26 cellular contexts compared by ENCODE assay signal in the genomic region with DNA sequence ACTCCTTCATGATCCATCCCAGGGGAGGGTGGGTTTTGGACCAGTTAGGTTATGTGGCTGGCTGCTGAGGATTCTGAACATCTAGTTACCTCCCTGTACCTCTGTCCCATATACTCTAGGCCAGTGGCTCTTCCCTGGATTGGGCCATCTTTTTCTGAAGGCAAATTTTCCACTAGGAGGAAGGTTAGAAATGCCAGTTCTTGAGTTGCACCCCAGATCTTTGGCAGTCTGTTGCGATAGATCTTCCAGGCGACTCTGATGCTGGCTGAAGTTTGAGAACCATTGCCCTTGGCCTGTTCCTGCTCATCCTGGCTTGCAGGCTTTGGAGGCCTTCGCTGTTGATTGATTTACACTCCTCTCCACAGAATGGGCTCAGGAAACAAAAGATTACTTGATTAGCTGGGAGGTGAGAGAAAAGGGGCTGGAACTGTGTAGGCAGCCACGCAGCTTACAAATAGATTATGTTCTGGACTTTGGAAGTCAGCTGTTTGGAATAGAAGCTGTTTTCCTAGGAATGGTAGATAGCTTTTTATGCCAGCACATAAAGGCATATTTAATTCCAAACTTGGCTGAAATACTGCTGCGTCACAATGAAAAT.
"Had no signal": no experiment of that assay in that cellular context is flagged by ENCODE, and none has a peak within 500 bp of the region (broad histone marks: within the 10 kb centered on the region; RNA-seq: fewer than 3 reads in every experiment).

No MANE protein-coding gene starts in this region.

- H3K27ac ChIP-seq: body of pancreas, colonic mucosa, dorsolateral prefrontal cortex, left lung, lower lobe of right lung, thyroid gland, upper lobe of right lung had no signal

- ATAC-seq: activated CD4-positive, alpha-beta T cell treated with anti-CD3 and anti-CD28 coated beads for 36 hours; activated naive CD8-positive, alpha-beta T cell treated with anti-CD3 and anti-CD28 coated beads, Interleukin-2, amount 50 U/mL, for 24 hours; body of pancreas; left lung; lower lobe of right lung; natural killer cell treated with Interleukin-12 subunit alpha and Interleukin-12 subunit beta and Interleukin-15 and Interleukin-18, amount 100 ng/mL, for 72 hours; stimulated activated naive CD8-positive, alpha-beta T cell treated with anti-CD3 and anti-CD28 coated beads, Interleukin-15, Interleukin-2, amounts not matched to agents 100 U/mL and 50 U/mL, for 24 hours; upper lobe of right lung had no signal

- DNase-seq: activated CD4-positive, alpha-beta T cell treated with anti-CD3 and anti-CD28 coated beads for 36 hours; activated CD4-positive, alpha-beta T cell treated with anti-CD3 and anti-CD28 coated beads, Interleukin-2, amount 50 U/mL, for 48 hours; activated CD4-positive, CD25-positive, alpha-beta regulatory T cell; activated CD8-positive, alpha-beta memory T cell treated with anti-CD3 and anti-CD28 coated beads, Interleukin-2, amount 50 U/mL, for 4 hours; activated gamma-delta T cell treated with Interleukin-2 at 50 U/mL for 16 hours; activated naive CD8-positive, alpha-beta T cell treated with anti-CD3 and anti-CD28 coated beads, Interleukin-2, amount 50 U/mL, for 24 hours; activated T-cell treated with anti-CD3 and anti-CD28 coated beads, Interleukin-2, amount 50 U/mL, for 1 hour; amygdala; body of pancreas; cerebellar nuclear complex; colonic mucosa; dorsolateral prefrontal cortex; effector memory CD4-positive, alpha-beta T cell; gastrocnemius medialis; glutamatergic neuron; left lung; lower lobe of right lung; mesenchymal stem cell; retina; stimulated activated CD4-positive, alpha-beta T cell treated with anti-CD3 and anti-CD28 coated beads, Interleukin-2, amount 100 ng/mL, for 48 hours; stimulated activated naive CD8-positive, alpha-beta T cell treated with anti-CD3 and anti-CD28 coated beads, Interleukin-15, Interleukin-2, amounts not matched to agents 100 U/mL and 50 U/mL, for 24 hours; substantia nigra; T-helper 1 cell; thyroid gland; upper lobe of right lung had no signal

- H3K4me1 ChIP-seq: body of pancreas, colonic mucosa, left lung, lower lobe of right lung, upper lobe of right lung had no signal

- H3K27me3 ChIP-seq: body of pancreas, colonic mucosa, gastrocnemius medialis, left lung, thyroid gland, upper lobe of right lung had no signal

- H3K9me3 ChIP-seq: body of pancreas, colonic mucosa, gastrocnemius medialis, left lung, lower lobe of right lung, thyroid gland, upper lobe of right lung had no signal

- H3K4me3 ChIP-seq: body of pancreas, colonic mucosa, dorsolateral prefrontal cortex, gastrocnemius medialis, left lung, lower lobe of right lung, thyroid gland, upper lobe of right lung had no signal

- H3K36me3 ChIP-seq: colonic mucosa, gastrocnemius medialis, left lung, lower lobe of right lung, thyroid gland, upper lobe of right lung had no signal
